ENCODE assay signal across 15 cellular contexts in genomic region chr10:4780097-4780496, GRCh38. TPM values are rescaled to one million over a fixed set of nuclear protein-coding genes. Genes with fewer than 3 reads are reported as not detected.
"Had no signal": no experiment of that assay in that cellular context is flagged by ENCODE, and none has a peak within 500 bp of the region (broad histone marks: within the 10 kb centered on the region; RNA-seq: fewer than 3 reads in every experiment).

No MANE protein-coding gene starts in this region.

- H3K27ac ChIP-seq: colonic mucosa, left lung, pancreas had no signal

- DNase-seq: colonic mucosa; effector CD4-positive, alpha-beta T cell; endodermal cell; immature natural killer cell; left lung; naive B cell; occipital lobe; pancreas; right cardiac atrium; small intestine; stimulated activated CD4-positive, alpha-beta T cell treated with anti-CD3 and anti-CD28 coated beads, Interleukin-12 subunit alpha, Interleukin-12 subunit beta, amount 100 ng/mL, for 4 hours; stimulated activated CD4-positive, alpha-beta T cell treated with anti-CD3 and anti-CD28 coated beads, Interleukin-2, amount 100 ng/mL, for 48 hours; stimulated activated naive CD4-positive, alpha-beta T cell treated with Interleukin-2 at 50 U/mL for 16 hours; trophoblast cell had no signal

- H3K36me3 ChIP-seq: colonic mucosa, left lung, pancreas had no signal

- H3K27me3 ChIP-seq: colonic mucosa, left lung, pancreas had no signal

- H3K4me1 ChIP-seq: colonic mucosa, left lung, pancreas had no signal

- H3K4me3 ChIP-seq: colonic mucosa, left lung, lung, pancreas had no signal

- ATAC-seq: left lung, pancreas had no signal

- H3K9me3 ChIP-seq: colonic mucosa, left lung, pancreas had no signal

- FAIRE-seq: pancreas, small intestine had no signal

RNA-seq across cellular contexts. Expression of gene AKR1E2, which starts 45.9 kb away (rescaled TPM):
- polyA plus RNA-seq: immature natural killer cell had no signal
